Comparison of ENCODE assay signal across 1 cellular context in the genomic region with DNA sequence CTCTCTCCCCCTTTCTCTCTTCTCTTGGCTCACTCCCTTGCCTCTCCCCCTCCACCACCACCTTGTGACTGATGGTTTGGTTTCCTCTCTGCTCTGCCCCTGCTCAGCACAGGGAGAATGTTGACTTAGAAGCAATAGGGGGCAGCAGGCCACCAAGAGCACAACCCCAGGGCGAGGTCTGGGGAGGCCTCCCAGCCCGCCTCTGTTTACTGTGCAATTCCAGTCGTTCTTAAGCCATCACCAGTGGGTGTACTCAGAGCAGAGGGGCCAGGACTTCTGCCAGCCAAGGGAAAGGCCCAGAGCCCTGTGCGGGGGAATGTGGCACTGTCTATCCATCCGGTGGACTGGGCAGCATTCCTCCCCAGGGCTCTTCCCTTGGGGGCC.
A peak's percentile ranks its signal among the peaks of the same experiment; 100 is the strongest.
TF ChIP-seq lines count a peak whose summit lies in the region.

No MANE protein-coding gene starts in this region.

TF ChIP-seq in HepG2, 621 proteins besides CTCF, POLR2A, EP300 and RAD21 (continues in another document):
- TF ChIP-seq FOXP1 (IDR thresholded peaks at IDR 0.05) (no peak), FOXP1 (CRISPR knock-in tag; IDR thresholded peaks at IDR 0.05) (peak; percentile 88), KAT8 (CRISPR knock-in tag; IDR thresholded peaks at IDR 0.05) (peak; percentile 70), ZNF263 (CRISPR knock-in tag; IDR thresholded peaks at IDR 0.05) (peak; percentile 99), ZNF629 (CRISPR knock-in tag; conservative IDR thresholded peaks at IDR 0.05) (no peak), TMF1 (CRISPR knock-in tag; IDR thresholded peaks at IDR 0.05; ENCODE audit: low read depth) (no peak), GTF2F1 (IDR thresholded peaks at IDR 0.05; ENCODE audit: low read length) (no peak), DNMT3B (CRISPR knock-in tag; conservative IDR thresholded peaks at IDR 0.05) (no peak), GABPB1 (CRISPR knock-in tag; IDR thresholded peaks at IDR 0.05) (peak; percentile 59), DRAP1 (CRISPR knock-in tag; IDR thresholded peaks at IDR 0.05) (peak; percentile 53; the same call in 1 of the 2 replicates), ZMYM3 (CRISPR knock-in tag; IDR thresholded peaks at IDR 0.05) (0 out of 2 replicates have a peak, but pooled peaks have one; percentile 33), HNF4A (CRISPR knock-in tag; IDR thresholded peaks at IDR 0.05) (peak; percentile 83), FOXJ3 (CRISPR knock-in tag; IDR thresholded peaks at IDR 0.05; ENCODE audit: borderline replicate concordance) (peak; percentile 67; the same call in 1 of the 2 replicates), THAP11 (CRISPR knock-in tag; IDR thresholded peaks at IDR 0.05) (peak; percentile 53; the same call in 1 of the 2 replicates), KDM5B (CRISPR knock-in tag; IDR thresholded peaks at IDR 0.05; ENCODE audit: borderline replicate concordance) (peak; percentile 41; the same call in 1 of the 2 replicates), ZNF644 (CRISPR knock-in tag; IDR thresholded peaks at IDR 0.05; ENCODE audit: low read depth) (0 out of 2 replicates have a peak, but pooled peaks have one; percentile 58), MAZ (IDR thresholded peaks at IDR 0.05; ENCODE audit: borderline replicate concordance, low read depth, low read length) (no peak), MAZ (CRISPR knock-in tag; IDR thresholded peaks at IDR 0.05; ENCODE audit: low read depth) (peak; percentile 65), ZNF7 (CRISPR knock-in tag; IDR thresholded peaks at IDR 0.05) (no peak), ZSCAN9 (CRISPR knock-in tag; IDR thresholded peaks at IDR 0.05; ENCODE audit: borderline replicate concordance) (peak; percentile 58), DMAP1 (CRISPR knock-in tag; IDR thresholded peaks at IDR 0.05) (0 out of 2 replicates have a peak, but pooled peaks have one; percentile 31), PHF5A (CRISPR knock-in tag; IDR thresholded peaks at IDR 0.05; ENCODE audit: low read depth, unreplicated experiment) (peak; percentile 82), ZFYVE20 (CRISPR knock-in tag; IDR thresholded peaks at IDR 0.05; ENCODE audit: borderline replicate concordance, low read depth) (no peak), SIX1 (CRISPR knock-in tag; IDR thresholded peaks at IDR 0.05; ENCODE audit: borderline replicate concordance) (peak; percentile 65; the same call in 1 of the 2 replicates), ZNF282 (IDR thresholded peaks at IDR 0.05; ENCODE audit: partially characterized antibody) (no peak), ZSCAN20 (CRISPR knock-in tag; IDR thresholded peaks at IDR 0.05; ENCODE audit: borderline replicate concordance) (no peak), PITX1 (CRISPR knock-in tag; IDR thresholded peaks at IDR 0.05) (peak; percentile 38; the same call in 1 of the 2 replicates), ZNF232 (CRISPR knock-in tag; IDR thresholded peaks at IDR 0.05; ENCODE audit: borderline replicate concordance) (0 out of 2 replicates have a peak, but pooled peaks have one; percentile 4), CREBL2 (CRISPR knock-in tag; IDR thresholded peaks at IDR 0.05; ENCODE audit: borderline replicate concordance) (no peak), MXI1 (IDR thresholded peaks at IDR 0.05; ENCODE audit: borderline replicate concordance, low read depth, low read length) (peak; percentile 45; the same call in 1 of the 3 replicates), FOXA3 (CRISPR knock-in tag; IDR thresholded peaks at IDR 0.05) (peak; percentile 95), MTA1 (CRISPR knock-in tag; IDR thresholded peaks at IDR 0.05; ENCODE audit: borderline replicate concordance) (peak; percentile 79; the same call in 1 of the 2 replicates), JUND (CRISPR knock-in tag; IDR thresholded peaks at IDR 0.05) (peak; percentile 51; the same call in 1 of the 2 replicates), ZNF441 (CRISPR knock-in tag; IDR thresholded peaks at IDR 0.05; ENCODE audit: borderline replicate concordance) (0 out of 2 replicates have a peak, but pooled peaks have one; percentile 29), TCF12 (IDR thresholded peaks at IDR 0.05) (no peak), TCF12 (CRISPR knock-in tag; IDR thresholded peaks at IDR 0.05) (0 out of 2 replicates have a peak, but pooled peaks have one; percentile 27), ATF2 (CRISPR knock-in tag; IDR thresholded peaks at IDR 0.05) (peak; percentile 59; the same call in 1 of the 2 replicates)
- TF ChIP-seq, protein P1, sequence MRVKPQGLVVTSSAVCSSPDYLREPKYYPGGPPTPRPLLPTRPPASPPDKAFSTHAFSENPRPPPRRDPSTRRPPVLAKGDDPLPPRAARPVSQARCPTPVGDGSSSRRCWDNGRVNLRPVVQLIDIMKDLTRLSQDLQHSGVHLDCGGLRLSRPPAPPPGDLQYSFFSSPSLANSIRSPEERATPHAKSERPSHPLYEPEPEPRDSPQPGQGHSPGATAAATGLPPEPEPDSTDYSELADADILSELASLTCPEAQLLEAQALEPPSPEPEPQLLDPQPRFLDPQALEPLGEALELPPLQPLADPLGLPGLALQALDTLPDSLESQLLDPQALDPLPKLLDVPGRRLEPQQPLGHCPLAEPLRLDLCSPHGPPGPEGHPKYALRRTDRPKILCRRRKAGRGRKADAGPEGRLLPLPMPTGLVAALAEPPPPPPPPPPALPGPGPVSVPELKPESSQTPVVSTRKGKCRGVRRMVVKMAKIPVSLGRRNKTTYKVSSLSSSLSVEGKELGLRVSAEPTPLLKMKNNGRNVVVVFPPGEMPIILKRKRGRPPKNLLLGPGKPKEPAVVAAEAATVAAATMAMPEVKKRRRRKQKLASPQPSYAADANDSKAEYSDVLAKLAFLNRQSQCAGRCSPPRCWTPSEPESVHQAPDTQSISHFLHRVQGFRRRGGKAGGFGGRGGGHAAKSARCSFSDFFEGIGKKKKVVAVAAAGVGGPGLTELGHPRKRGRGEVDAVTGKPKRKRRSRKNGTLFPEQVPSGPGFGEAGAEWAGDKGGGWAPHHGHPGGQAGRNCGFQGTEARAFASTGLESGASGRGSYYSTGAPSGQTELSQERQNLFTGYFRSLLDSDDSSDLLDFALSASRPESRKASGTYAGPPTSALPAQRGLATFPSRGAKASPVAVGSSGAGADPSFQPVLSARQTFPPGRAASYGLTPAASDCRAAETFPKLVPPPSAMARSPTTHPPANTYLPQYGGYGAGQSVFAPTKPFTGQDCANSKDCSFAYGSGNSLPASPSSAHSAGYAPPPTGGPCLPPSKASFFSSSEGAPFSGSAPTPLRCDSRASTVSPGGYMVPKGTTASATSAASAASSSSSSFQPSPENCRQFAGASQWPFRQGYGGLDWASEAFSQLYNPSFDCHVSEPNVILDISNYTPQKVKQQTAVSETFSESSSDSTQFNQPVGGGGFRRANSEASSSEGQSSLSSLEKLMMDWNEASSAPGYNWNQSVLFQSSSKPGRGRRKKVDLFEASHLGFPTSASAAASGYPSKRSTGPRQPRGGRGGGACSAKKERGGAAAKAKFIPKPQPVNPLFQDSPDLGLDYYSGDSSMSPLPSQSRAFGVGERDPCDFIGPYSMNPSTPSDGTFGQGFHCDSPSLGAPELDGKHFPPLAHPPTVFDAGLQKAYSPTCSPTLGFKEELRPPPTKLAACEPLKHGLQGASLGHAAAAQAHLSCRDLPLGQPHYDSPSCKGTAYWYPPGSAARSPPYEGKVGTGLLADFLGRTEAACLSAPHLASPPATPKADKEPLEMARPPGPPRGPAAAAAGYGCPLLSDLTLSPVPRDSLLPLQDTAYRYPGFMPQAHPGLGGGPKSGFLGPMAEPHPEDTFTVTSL (CRISPR knock-in tag; IDR thresholded peaks at IDR 0.05; ENCODE audit: borderline replicate concordance): peak; percentile 54; the same call in 1 of the 2 replicates
- TF ChIP-seq, protein P2, sequence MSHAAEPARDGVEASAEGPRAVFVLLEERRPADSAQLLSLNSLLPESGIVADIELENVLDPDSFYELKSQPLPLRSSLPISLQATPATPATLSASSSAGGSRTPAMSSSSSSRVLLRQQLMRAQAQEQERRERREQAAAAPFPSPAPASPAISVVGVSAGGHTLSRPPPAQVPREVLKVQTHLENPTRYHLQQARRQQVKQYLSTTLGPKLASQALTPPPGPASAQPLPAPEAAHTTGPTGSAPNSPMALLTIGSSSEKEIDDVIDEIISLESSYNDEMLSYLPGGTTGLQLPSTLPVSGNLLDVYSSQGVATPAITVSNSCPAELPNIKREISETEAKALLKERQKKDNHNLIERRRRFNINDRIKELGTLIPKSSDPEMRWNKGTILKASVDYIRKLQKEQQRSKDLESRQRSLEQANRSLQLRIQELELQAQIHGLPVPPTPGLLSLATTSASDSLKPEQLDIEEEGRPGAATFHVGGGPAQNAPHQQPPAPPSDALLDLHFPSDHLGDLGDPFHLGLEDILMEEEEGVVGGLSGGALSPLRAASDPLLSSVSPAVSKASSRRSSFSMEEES (CRISPR knock-in tag; IDR thresholded peaks at IDR 0.05): peak; percentile 79
- TF ChIP-seq, protein P3, sequence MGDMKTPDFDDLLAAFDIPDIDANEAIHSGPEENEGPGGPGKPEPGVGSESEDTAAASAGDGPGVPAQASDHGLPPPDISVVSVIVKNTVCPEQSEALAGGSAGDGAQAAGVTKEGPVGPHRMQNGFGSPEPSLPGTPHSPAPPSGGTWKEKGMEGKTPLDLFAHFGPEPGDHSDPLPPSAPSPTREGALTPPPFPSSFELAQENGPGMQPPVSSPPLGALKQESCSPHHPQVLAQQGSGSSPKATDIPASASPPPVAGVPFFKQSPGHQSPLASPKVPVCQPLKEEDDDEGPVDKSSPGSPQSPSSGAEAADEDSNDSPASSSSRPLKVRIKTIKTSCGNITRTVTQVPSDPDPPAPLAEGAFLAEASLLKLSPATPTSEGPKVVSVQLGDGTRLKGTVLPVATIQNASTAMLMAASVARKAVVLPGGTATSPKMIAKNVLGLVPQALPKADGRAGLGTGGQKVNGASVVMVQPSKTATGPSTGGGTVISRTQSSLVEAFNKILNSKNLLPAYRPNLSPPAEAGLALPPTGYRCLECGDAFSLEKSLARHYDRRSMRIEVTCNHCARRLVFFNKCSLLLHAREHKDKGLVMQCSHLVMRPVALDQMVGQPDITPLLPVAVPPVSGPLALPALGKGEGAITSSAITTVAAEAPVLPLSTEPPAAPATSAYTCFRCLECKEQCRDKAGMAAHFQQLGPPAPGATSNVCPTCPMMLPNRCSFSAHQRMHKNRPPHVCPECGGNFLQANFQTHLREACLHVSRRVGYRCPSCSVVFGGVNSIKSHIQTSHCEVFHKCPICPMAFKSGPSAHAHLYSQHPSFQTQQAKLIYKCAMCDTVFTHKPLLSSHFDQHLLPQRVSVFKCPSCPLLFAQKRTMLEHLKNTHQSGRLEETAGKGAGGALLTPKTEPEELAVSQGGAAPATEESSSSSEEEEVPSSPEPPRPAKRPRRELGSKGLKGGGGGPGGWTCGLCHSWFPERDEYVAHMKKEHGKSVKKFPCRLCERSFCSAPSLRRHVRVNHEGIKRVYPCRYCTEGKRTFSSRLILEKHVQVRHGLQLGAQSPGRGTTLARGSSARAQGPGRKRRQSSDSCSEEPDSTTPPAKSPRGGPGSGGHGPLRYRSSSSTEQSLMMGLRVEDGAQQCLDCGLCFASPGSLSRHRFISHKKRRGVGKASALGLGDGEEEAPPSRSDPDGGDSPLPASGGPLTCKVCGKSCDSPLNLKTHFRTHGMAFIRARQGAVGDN (CRISPR knock-in tag; IDR thresholded peaks at IDR 0.05): peak; percentile 88
- TF ChIP-seq, protein P4, sequence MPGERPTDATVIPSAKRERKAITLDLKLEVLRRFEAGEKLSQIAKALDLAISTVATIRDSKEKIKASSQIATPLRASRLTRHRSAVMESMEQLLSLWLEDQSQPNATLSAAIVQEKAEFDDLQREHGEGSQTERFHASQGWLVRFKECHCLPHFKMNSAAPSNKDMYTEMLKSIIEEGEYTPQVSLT (CRISPR knock-in tag; IDR thresholded peaks at IDR 0.05; ENCODE audit: borderline replicate concordance, low read depth): no peak
- TF ChIP-seq, protein P5, sequence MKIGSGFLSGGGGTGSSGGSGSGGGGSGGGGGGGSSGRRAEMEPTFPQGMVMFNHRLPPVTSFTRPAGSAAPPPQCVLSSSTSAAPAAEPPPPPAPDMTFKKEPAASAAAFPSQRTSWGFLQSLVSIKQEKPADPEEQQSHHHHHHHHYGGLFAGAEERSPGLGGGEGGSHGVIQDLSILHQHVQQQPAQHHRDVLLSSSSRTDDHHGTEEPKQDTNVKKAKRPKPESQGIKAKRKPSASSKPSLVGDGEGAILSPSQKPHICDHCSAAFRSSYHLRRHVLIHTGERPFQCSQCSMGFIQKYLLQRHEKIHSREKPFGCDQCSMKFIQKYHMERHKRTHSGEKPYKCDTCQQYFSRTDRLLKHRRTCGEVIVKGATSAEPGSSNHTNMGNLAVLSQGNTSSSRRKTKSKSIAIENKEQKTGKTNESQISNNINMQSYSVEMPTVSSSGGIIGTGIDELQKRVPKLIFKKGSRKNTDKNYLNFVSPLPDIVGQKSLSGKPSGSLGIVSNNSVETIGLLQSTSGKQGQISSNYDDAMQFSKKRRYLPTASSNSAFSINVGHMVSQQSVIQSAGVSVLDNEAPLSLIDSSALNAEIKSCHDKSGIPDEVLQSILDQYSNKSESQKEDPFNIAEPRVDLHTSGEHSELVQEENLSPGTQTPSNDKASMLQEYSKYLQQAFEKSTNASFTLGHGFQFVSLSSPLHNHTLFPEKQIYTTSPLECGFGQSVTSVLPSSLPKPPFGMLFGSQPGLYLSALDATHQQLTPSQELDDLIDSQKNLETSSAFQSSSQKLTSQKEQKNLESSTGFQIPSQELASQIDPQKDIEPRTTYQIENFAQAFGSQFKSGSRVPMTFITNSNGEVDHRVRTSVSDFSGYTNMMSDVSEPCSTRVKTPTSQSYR (CRISPR knock-in tag; IDR thresholded peaks at IDR 0.05; ENCODE audit: borderline replicate concordance): peak; percentile 74; the same call in 1 of the 2 replicates
- TF ChIP-seq, protein P6, sequence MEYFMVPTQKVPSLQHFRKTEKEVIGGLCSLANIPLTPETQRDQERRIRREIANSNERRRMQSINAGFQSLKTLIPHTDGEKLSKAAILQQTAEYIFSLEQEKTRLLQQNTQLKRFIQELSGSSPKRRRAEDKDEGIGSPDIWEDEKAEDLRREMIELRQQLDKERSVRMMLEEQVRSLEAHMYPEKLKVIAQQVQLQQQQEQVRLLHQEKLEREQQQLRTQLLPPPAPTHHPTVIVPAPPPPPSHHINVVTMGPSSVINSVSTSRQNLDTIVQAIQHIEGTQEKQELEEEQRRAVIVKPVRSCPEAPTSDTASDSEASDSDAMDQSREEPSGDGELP (IDR thresholded peaks at IDR 0.05; ENCODE audit: borderline replicate concordance, low read depth): peak; percentile 73; the same call in 1 of the 2 replicates
